20 cellular contexts compared by ENCODE assay signal in genomic region chr1:182394055-182394775, GRCh38. TPM values are rescaled to one million over a fixed set of nuclear protein-coding genes. Genes with fewer than 3 reads are reported as not detected.
DNase-seq lines count a peak whose midpoint lies in the region; ATAC-seq, FAIRE-seq and TF ChIP-seq lines count a peak whose summit lies in the region.
"Had no signal": no experiment of that assay in that cellular context is flagged by ENCODE, and none has a peak within 500 bp of the region (broad histone marks: within the 10 kb centered on the region; RNA-seq: fewer than 3 reads in every experiment).

No MANE protein-coding gene starts in this region.

- TF ChIP-seq EP300 in HepG2 (IDR thresholded peaks at IDR 0.05; ENCODE audit: low read depth in 2 of 2, low read length in 2 of 2), result no peak
- TF ChIP-seq EP300 in HepG2 (CRISPR knock-in tag; IDR thresholded peaks at IDR 0.05; ENCODE audit: borderline replicate concordance), result no peak

- H3K9me3 ChIP-seq in liver (ENCODE audit: control insufficient read depth in 4 of 4, low read length in 3 of 4), result no peaks in the 10 kb centered on the region
- no peaks in the 10 kb centered on the region for H3K9me3 ChIP-seq in HepG2 (ENCODE audit: low read length)
- H3K9me3 ChIP-seq in adipocyte (ENCODE audit: control insufficient read depth, low read length), result no peaks in the 10 kb centered on the region

- in situ Hi-C loops in HepG2 (cut with HindIII; ENCODE audit: extremely low pct_ligation_motif_present, low pct_unique_long_range_greater_than_20kb), result loop anchor here (5.0 kb wide), 1 partner anchor 92 kb away; no protein-coding TSS in a partner anchor

- WGBS in liver, result 81% methylated on average over 5 of the region's 5 CpGs
- 90% methylated on average over 5 of the region's 5 CpGs for WGBS in HepG2 (ENCODE audit: low lambda C conversion rate)

- no peak overlapping the region for H3K4me2 ChIP-seq in HepG2 (ENCODE audit: low read depth, low read length)

- TF ChIP-seq CTCF in liver (IDR thresholded peaks at IDR 0.05; ENCODE audit: low read depth, low read length, missing input control), result no peak
- no peak for TF ChIP-seq CTCF in HepG2 (CRISPR knock-in tag; IDR thresholded peaks at IDR 0.05)
- no peak for TF ChIP-seq CTCF in neural crest cell (conservative IDR thresholded peaks at IDR 0.05)

- H3K4me1 ChIP-seq in liver (ENCODE audit: control insufficient read depth in 4 of 4, insufficient read depth in 4 of 4, low read length in 3 of 4) (peaks cover 0 to 19% (median 9%) of the 10 kb centered on the region in 4 donors), HepG2 (ENCODE audit: insufficient read depth, low read length) (peaks cover 44% of the 10 kb centered on the region), adipocyte (ENCODE audit: control insufficient read depth, insufficient read depth, low read length) (peaks cover 39% of the 10 kb centered on the region)

- no peak overlapping the region for H3K4me3 ChIP-seq in liver (ENCODE audit: low read depth in 1 of 3, low read length in 3 of 3)
- H3K4me3 ChIP-seq in HepG2 (replicated peaks in 1 of 3; ENCODE audit: insufficient read depth in 1 of 3, low read depth in 2 of 3, low read length in 3 of 3), result no peak overlapping the region
- peak overlapping the region; percentile 32 for H3K4me3 ChIP-seq in adipocyte (ENCODE audit: low read length)
- H3K4me3 ChIP-seq: cardiac muscle cell, skin epidermis had no signal

- POLR2A ChIA-PET in HepG2 (lab: Yijun Ruan, JAX), result interaction anchor here (1.1 to 2.8 kb wide), 2 partner anchors 104 to 309 kb away, joined by 3 to 118 read pairs; no protein-coding TSS in a partner anchor

- peak overlapping the region; percentile 76 for H3K27ac Mint-ChIP-seq in neural crest cell (ENCODE audit: unreplicated experiment)
- no peak overlapping the region for H3K27ac Mint-ChIP-seq in activated T-helper 1 cell treated with anti-CD3 and anti-CD28 coated beads, Interleukin-12 subunit alpha, Interleukin-12 subunit beta, Interleukin-2, Interleukin-4 antibody, amounts not matched to agents 30 ng/mL and 10 ng/mL and 1 ng/mL, durations not matched to agents 14 hours and 24 hours and 36 hours
- H3K27ac Mint-ChIP-seq: activated CD8-positive, alpha-beta T cell treated with anti-CD3 and anti-CD28 coated beads, Interleukin-2, amount 10 ng/mL, durations not matched to agents 7 days and 5 days; natural killer cell treated with Interleukin-12 subunit alpha and Interleukin-12 subunit beta and Interleukin-15 and Interleukin-18, amount 100 ng/mL, for 72 hours had no signal

- H3K27me3 ChIP-seq in liver (ENCODE audit: control insufficient read depth in 4 of 4, insufficient read depth in 4 of 4, low read length in 3 of 4) (no peaks in the 10 kb centered on the region), HepG2 (ENCODE audit: control insufficient read depth in 1 of 2, insufficient read depth in 2 of 2, low read length in 2 of 2) (no peaks in the 10 kb centered on the region; a peak in 1 of 5 replicates), adipocyte (replicated peaks; ENCODE audit: control insufficient read depth, insufficient read depth, low read length) (no peaks in the 10 kb centered on the region)

- no peak overlapping the region for H3K9ac ChIP-seq in liver (ENCODE audit: low read depth in 1 of 2, low read length in 2 of 2)
- H3K9ac ChIP-seq in HepG2 (ENCODE audit: insufficient read depth, low read depth, low read length), result no peak overlapping the region
- H3K9ac ChIP-seq in adipocyte (ENCODE audit: low read length), result peak overlapping the region; percentile 64

- no peak for FAIRE-seq in HepG2 (lab: Jason Lieb, UNC)
- FAIRE-seq: TTC549 had no signal

- CTCF ChIA-PET in HepG2 (lab: Yijun Ruan, JAX; ENCODE audit: low intra/inter-chr PET ratio, low total read pairs), result interaction anchor here (3.3 kb wide), 1 partner anchor 251 kb away, joined by 70 read pairs; no protein-coding TSS in a partner anchor

- BruUV-seq in HepG2 (replicated peaks; lab: Mats Ljungman, UMichigan), result no TSS peak

- H3K79me2 ChIP-seq in HepG2 (ENCODE audit: insufficient read depth, low read length), result peaks cover 34% of the 10 kb centered on the region

- intact Hi-C loops in HepG2 (cut with micrococcal nuclease; ENCODE audit: unreplicated experiment), result no loop called here
- intact Hi-C loops in activated T-helper 1 cell treated with anti-CD3 and anti-CD28 coated beads, Interleukin-12 subunit alpha, Interleukin-12 subunit beta, Interleukin-2, Interleukin-4 antibody, amounts not matched to agents 30 ng/mL and 10 ng/mL and 1 ng/mL, durations not matched to agents 14 hours and 24 hours and 36 hours (cut with micrococcal nuclease), result loop anchor here (2.0 kb wide), 1 partner anchor 205 kb away; no protein-coding TSS in a partner anchor

- TF ChIP-seq POLR2A in HepG2 (IDR thresholded peaks at IDR 0.05; ENCODE audit: insufficient read depth in 1 of 2, low read depth in 2 of 2, low read length in 2 of 2), result no peak

- no peaks in the 10 kb centered on the region for H3K9me3 Mint-ChIP-seq in neural crest cell
- H3K9me3 Mint-ChIP-seq in activated T-helper 1 cell treated with anti-CD3 and anti-CD28 coated beads, Interleukin-12 subunit alpha, Interleukin-12 subunit beta, Interleukin-2, Interleukin-4 antibody, amounts not matched to agents 30 ng/mL and 10 ng/mL and 1 ng/mL, durations not matched to agents 14 hours and 24 hours and 36 hours, result no peaks in the 10 kb centered on the region
- H3K9me3 Mint-ChIP-seq: natural killer cell treated with Interleukin-12 subunit alpha and Interleukin-12 subunit beta and Interleukin-15 and Interleukin-18, amount 100 ng/mL, for 72 hours had no signal

- ATAC-seq in HepG2, result no peak
- no peak for ATAC-seq in GM21360 (IDR thresholded peaks at IDR 0.05; ENCODE audit: unreplicated experiment)
- ATAC-seq in SK-N-SH treated with all-trans-retinoic acid at 6 μM for 48 hours, result no peak
- ATAC-seq: activated CD8-positive, alpha-beta T cell treated with anti-CD3 and anti-CD28 coated beads, Interleukin-2, amount 10 ng/mL, durations not matched to agents 7 days and 5 days; natural killer cell treated with Interleukin-12 subunit alpha and Interleukin-12 subunit beta and Interleukin-15 and Interleukin-18, amount 100 ng/mL, for 72 hours had no signal

- peaks cover 46% of the 10 kb centered on the region for H3K4me1 Mint-ChIP-seq in neural crest cell
- peaks cover 30% of the 10 kb centered on the region for H3K4me1 Mint-ChIP-seq in activated T-helper 1 cell treated with anti-CD3 and anti-CD28 coated beads, Interleukin-12 subunit alpha, Interleukin-12 subunit beta, Interleukin-2, Interleukin-4 antibody, amounts not matched to agents 30 ng/mL and 10 ng/mL and 1 ng/mL, durations not matched to agents 14 hours and 24 hours and 36 hours (ENCODE audit: low read depth)

- H3K27ac ChIP-seq in liver (ENCODE audit: low read depth in 1 of 2, low read length in 2 of 2) (peak overlapping the region; percentile 26 to 48), HepG2 (ENCODE audit: extremely low read length, insufficient read depth, low read length) (no peak overlapping the region)
- H3K27ac ChIP-seq: cardiac muscle cell, RWPE1 had no signal

- no peak overlapping the region for H2AFZ ChIP-seq in HepG2 (ENCODE audit: low read length)

- DNase-seq in HepG2 (ENCODE audit: low spot score), result no peak
- no peak for DNase-seq in adipocyte (ENCODE audit: low read depth)
- no peak for DNase-seq in neural crest cell (ENCODE audit: low read depth, low spot score)
- DNase-seq in activated T-helper 1 cell treated with anti-CD3 and anti-CD28 coated beads, Interleukin-12 subunit alpha, Interleukin-12 subunit beta, Interleukin-2, Interleukin-4 antibody, amounts not matched to agents 30 ng/mL and 10 ng/mL and 1 ng/mL, durations not matched to agents 14 hours and 24 hours and 36 hours (ENCODE audit: low spot score), result no peak
- DNase-seq in SK-N-DZ (ENCODE audit: low spot score), result no peak
- DNase-seq: activated CD8-positive, alpha-beta T cell treated with anti-CD3 and anti-CD28 coated beads, Interleukin-2, amount 10 ng/mL, durations not matched to agents 7 days and 5 days; activated naive CD4-positive, alpha-beta T cell treated with Interleukin-2 at 50 U/mL for 16 hours; DMS 273 treated with DMSO at 0.1 percent for 48 hours; kidney glomerular epithelial cell; NCI-H510A had no signal

- no peak for TF ChIP-seq RAD21 in liver (IDR thresholded peaks at IDR 0.05)
- TF ChIP-seq RAD21 in HepG2 (CRISPR knock-in tag; IDR thresholded peaks at IDR 0.05), result no peak

- H3K27me3 Mint-ChIP-seq in neural crest cell (ENCODE audit: low read depth), result peaks cover 6% of the 10 kb centered on the region
- H3K27me3 Mint-ChIP-seq in activated T-helper 1 cell treated with anti-CD3 and anti-CD28 coated beads, Interleukin-12 subunit alpha, Interleukin-12 subunit beta, Interleukin-2, Interleukin-4 antibody, amounts not matched to agents 30 ng/mL and 10 ng/mL and 1 ng/mL, durations not matched to agents 14 hours and 24 hours and 36 hours (ENCODE audit: insufficient read depth), result peaks cover 16% of the 10 kb centered on the region
- H3K27me3 Mint-ChIP-seq: natural killer cell treated with Interleukin-12 subunit alpha and Interleukin-12 subunit beta and Interleukin-15 and Interleukin-18, amount 100 ng/mL, for 72 hours had no signal

- H3K36me3 ChIP-seq in liver (ENCODE audit: control insufficient read depth in 4 of 4, insufficient read depth in 3 of 4, low read depth in 1 of 4, low read length in 3 of 4), result no peaks in the 10 kb centered on the region
- H3K36me3 ChIP-seq in HepG2 (replicated peaks in 1 of 2; ENCODE audit: control insufficient read depth in 1 of 2, insufficient read depth in 2 of 2, low read length in 2 of 2), result no peaks in the 10 kb centered on the region; a peak in 1 of 5 replicates
- H3K36me3 ChIP-seq in adipocyte (ENCODE audit: control insufficient read depth, insufficient read depth, low read length, severe bottlenecking), result peaks cover 2% of the 10 kb centered on the region
- H3K36me3 ChIP-seq: cardiac muscle cell had no signal

- H4K20me1 ChIP-seq in HepG2 (ENCODE audit: insufficient read depth, low read length), result peaks cover 16% of the 10 kb centered on the region

- peak overlapping the region; percentile 62 for H3K4me3 Mint-ChIP-seq in neural crest cell
- H3K4me3 Mint-ChIP-seq in activated T-helper 1 cell treated with anti-CD3 and anti-CD28 coated beads, Interleukin-12 subunit alpha, Interleukin-12 subunit beta, Interleukin-2, Interleukin-4 antibody, amounts not matched to agents 30 ng/mL and 10 ng/mL and 1 ng/mL, durations not matched to agents 14 hours and 24 hours and 36 hours, result no peak overlapping the region
- H3K4me3 Mint-ChIP-seq: activated CD8-positive, alpha-beta T cell treated with anti-CD3 and anti-CD28 coated beads, Interleukin-2, amount 10 ng/mL, durations not matched to agents 7 days and 5 days had no signal

- H3K36me3 Mint-ChIP-seq in neural crest cell (ENCODE audit: low read depth), result peaks cover 9% of the 10 kb centered on the region
- H3K36me3 Mint-ChIP-seq in activated T-helper 1 cell treated with anti-CD3 and anti-CD28 coated beads, Interleukin-12 subunit alpha, Interleukin-12 subunit beta, Interleukin-2, Interleukin-4 antibody, amounts not matched to agents 30 ng/mL and 10 ng/mL and 1 ng/mL, durations not matched to agents 14 hours and 24 hours and 36 hours (ENCODE audit: low read depth), result peaks cover 14% of the 10 kb centered on the region
- H3K36me3 Mint-ChIP-seq: natural killer cell treated with Interleukin-12 subunit alpha and Interleukin-12 subunit beta and Interleukin-15 and Interleukin-18, amount 100 ng/mL, for 72 hours had no signal

RNA-seq across cellular contexts. Expression of gene GLUL, which starts 2.6 kb away (rescaled TPM):
- total RNA-seq in liver (1,000 to 10,000 TPM in 1 of 2 donors, 100 to 1,000 TPM in 1; 830 to 1,177 TPM), HepG2 (2016; rRNA removed; fragmentation: Illumina TruSeq; extraction: Trizol) (827 and 909 TPM in 2 replicates), neural crest cell (522 and 529 TPM in 2 replicates)
- polyA plus RNA-seq in liver (100 to 1,000 TPM; 306 to 616 TPM), HepG2 (2011; rRNA removed) (423 and 501 TPM in 2 replicates)
- total RNA-seq in HepG2 (2016; cell fraction: cytosol; rRNA removed; fragmentation: Illumina TruSeq; extraction: Trizol; ENCODE audit: low read depth), result 302 and 314 TPM in 2 replicates
- total RNA-seq in HepG2 (2016; cell fraction: insoluble cytoplasmic fraction; rRNA removed; fragmentation: Illumina TruSeq; extraction: Trizol), result 827 and 907 TPM in 2 replicates
- total RNA-seq in HepG2 (2016; cell fraction: membrane; rRNA removed; fragmentation: Illumina TruSeq; extraction: Trizol), result 525 and 530 TPM in 2 replicates
- total RNA-seq in HepG2 (2016; cell fraction: nucleus; rRNA removed; fragmentation: Illumina TruSeq; extraction: Trizol), result 383 and 412 TPM in 2 replicates
- polyA plus RNA-seq in HepG2 (2011; cell fraction: cytosol; rRNA removed), result 374 and 406 TPM in 2 replicates
- polyA plus RNA-seq in HepG2 (2011; cell fraction: nucleus; rRNA removed), result 417 and 464 TPM in 2 replicates
- polyA plus RNA-seq in HepG2 (2012), result 601 and 740 TPM in 2 replicates
- polyA plus RNA-seq in HepG2 (2016; cell fraction: cytosol; fragmentation: Illumina TruSeq; extraction: Trizol; ENCODE audit: low read depth), result 207 and 236 TPM in 2 replicates
- 748 and 770 TPM in 2 replicates for polyA plus RNA-seq in HepG2 (2016; cell fraction: insoluble cytoplasmic fraction; fragmentation: Illumina TruSeq; extraction: Trizol; ENCODE audit: low read depth)
- 234 and 236 TPM in 2 replicates for polyA plus RNA-seq in HepG2 (2016; cell fraction: membrane; fragmentation: Illumina TruSeq; extraction: Trizol; ENCODE audit: low read depth)
- 513 and 558 TPM in 2 replicates for polyA plus RNA-seq in HepG2 (2016; cell fraction: nucleus; fragmentation: Illumina TruSeq; extraction: Trizol; ENCODE audit: insufficient read depth, low read depth)
- polyA minus RNA-seq in HepG2 (2011; rRNA and poly(A)+ RNA removed; ENCODE audit: low replicate concordance), result 21.3 and 447 TPM in 2 replicates
- polyA minus RNA-seq in HepG2 (2011; cell fraction: cytosol; rRNA and poly(A)+ RNA removed), result 472 and 515 TPM in 2 replicates
- 168 and 231 TPM in 2 replicates for polyA minus RNA-seq in HepG2 (2011; cell fraction: nucleus; rRNA and poly(A)+ RNA removed)
- 89.6 and 101 TPM in 2 replicates for total RNA-seq in activated T-helper 1 cell treated with anti-CD3 and anti-CD28 coated beads, Interleukin-12 subunit alpha, Interleukin-12 subunit beta, Interleukin-2, Interleukin-4 antibody, amounts not matched to agents 30 ng/mL and 10 ng/mL and 1 ng/mL, durations not matched to agents 14 hours and 24 hours and 36 hours
- 221 and 222 TPM in 2 replicates for polyA plus RNA-seq in SK-N-DZ (2014; cell fraction: cytosol; rRNA removed)
- 176 and 193 TPM in 2 replicates for polyA plus RNA-seq in SK-N-DZ (2014; cell fraction: nucleus; rRNA removed)

RNA-seq across cellular contexts. Expression of gene TEDDM1, which starts 6.3 kb away (rescaled TPM):
- total RNA-seq in liver (not detected), HepG2 (2016; rRNA removed; fragmentation: Illumina TruSeq; extraction: Trizol) (not detected in 2 replicates), neural crest cell (not detected in 2 replicates)
- polyA plus RNA-seq in liver (under 1 TPM in 1 of 2 donors, not detected in 1; 0.08 TPM), HepG2 (2011; rRNA removed) (not detected in 2 replicates)
- not detected in 2 replicates for total RNA-seq in HepG2 (2016; cell fraction: cytosol; rRNA removed; fragmentation: Illumina TruSeq; extraction: Trizol; ENCODE audit: low read depth)
- not detected in 2 replicates for total RNA-seq in HepG2 (2016; cell fraction: insoluble cytoplasmic fraction; rRNA removed; fragmentation: Illumina TruSeq; extraction: Trizol)
- not detected in 2 replicates for total RNA-seq in HepG2 (2016; cell fraction: membrane; rRNA removed; fragmentation: Illumina TruSeq; extraction: Trizol)
- not detected in 2 replicates for total RNA-seq in HepG2 (2016; cell fraction: nucleus; rRNA removed; fragmentation: Illumina TruSeq; extraction: Trizol)
- polyA plus RNA-seq in HepG2 (2011; cell fraction: cytosol; rRNA removed), result not detected in 2 replicates
- not detected in 2 replicates for polyA plus RNA-seq in HepG2 (2011; cell fraction: nucleus; rRNA removed)
- not detected in 2 replicates for polyA plus RNA-seq in HepG2 (2012)
- not detected in 2 replicates for polyA plus RNA-seq in HepG2 (2016; cell fraction: cytosol; fragmentation: Illumina TruSeq; extraction: Trizol; ENCODE audit: low read depth)
- not detected in 2 replicates for polyA plus RNA-seq in HepG2 (2016; cell fraction: insoluble cytoplasmic fraction; fragmentation: Illumina TruSeq; extraction: Trizol; ENCODE audit: low read depth)
- not detected in 2 replicates for polyA plus RNA-seq in HepG2 (2016; cell fraction: membrane; fragmentation: Illumina TruSeq; extraction: Trizol; ENCODE audit: low read depth)
- not detected in 2 replicates for polyA plus RNA-seq in HepG2 (2016; cell fraction: nucleus; fragmentation: Illumina TruSeq; extraction: Trizol; ENCODE audit: insufficient read depth, low read depth)
- polyA minus RNA-seq in HepG2 (2011; rRNA and poly(A)+ RNA removed; ENCODE audit: low replicate concordance), result not detected in 2 replicates
- polyA minus RNA-seq in HepG2 (2011; cell fraction: cytosol; rRNA and poly(A)+ RNA removed), result not detected in 2 replicates
- polyA minus RNA-seq in HepG2 (2011; cell fraction: nucleus; rRNA and poly(A)+ RNA removed), result not detected in 2 replicates
- total RNA-seq in activated T-helper 1 cell treated with anti-CD3 and anti-CD28 coated beads, Interleukin-12 subunit alpha, Interleukin-12 subunit beta, Interleukin-2, Interleukin-4 antibody, amounts not matched to agents 30 ng/mL and 10 ng/mL and 1 ng/mL, durations not matched to agents 14 hours and 24 hours and 36 hours, result not detected in 2 replicates
- not detected in 2 replicates for polyA plus RNA-seq in SK-N-DZ (2014; cell fraction: cytosol; rRNA removed)
- polyA plus RNA-seq in SK-N-DZ (2014; cell fraction: nucleus; rRNA removed), result not detected in 2 replicates
- total RNA-seq: activated CD8-positive, alpha-beta T cell treated with anti-CD3 and anti-CD28 coated beads, Interleukin-2, amount 10 ng/mL, durations not matched to agents 7 days and 5 days; cardiac muscle cell; HT1080; natural killer cell treated with Interleukin-12 subunit alpha and Interleukin-12 subunit beta and Interleukin-15 and Interleukin-18, amount 100 ng/mL, for 72 hours; temporal lobe had no signal
- polyA plus RNA-seq: cardiac muscle cell had no signal

RNA-seq across cellular contexts. Expression of gene RGSL1, which starts 55.7 kb away (rescaled TPM):
- under 1 TPM in 1 of 2 donors, not detected in 1; 0.50 TPM for total RNA-seq in liver
- under 1 TPM; 0.07 to 0.31 TPM for polyA plus RNA-seq in liver
- total RNA-seq in HepG2 (2016; rRNA removed; fragmentation: Illumina TruSeq; extraction: Trizol), result not detected in 2 replicates
- not detected in 2 replicates for total RNA-seq in HepG2 (2016; cell fraction: cytosol; rRNA removed; fragmentation: Illumina TruSeq; extraction: Trizol; ENCODE audit: low read depth)
- not detected in 2 replicates for total RNA-seq in HepG2 (2016; cell fraction: insoluble cytoplasmic fraction; rRNA removed; fragmentation: Illumina TruSeq; extraction: Trizol)
- not detected in 2 replicates for total RNA-seq in HepG2 (2016; cell fraction: membrane; rRNA removed; fragmentation: Illumina TruSeq; extraction: Trizol)
- not detected in 2 replicates for total RNA-seq in HepG2 (2016; cell fraction: nucleus; rRNA removed; fragmentation: Illumina TruSeq; extraction: Trizol)
- polyA plus RNA-seq in HepG2 (2011; rRNA removed), result not detected in 2 replicates
- polyA plus RNA-seq in HepG2 (2011; cell fraction: cytosol; rRNA removed), result 0.03 TPM in 1 of 2 replicates, not detected in the other
- polyA plus RNA-seq in HepG2 (2011; cell fraction: nucleus; rRNA removed), result not detected in 2 replicates
- polyA plus RNA-seq in HepG2 (2012), result not detected in 2 replicates
- not detected in 2 replicates for polyA plus RNA-seq in HepG2 (2016; cell fraction: cytosol; fragmentation: Illumina TruSeq; extraction: Trizol; ENCODE audit: low read depth)
- not detected in 2 replicates for polyA plus RNA-seq in HepG2 (2016; cell fraction: insoluble cytoplasmic fraction; fragmentation: Illumina TruSeq; extraction: Trizol; ENCODE audit: low read depth)
- not detected in 2 replicates for polyA plus RNA-seq in HepG2 (2016; cell fraction: membrane; fragmentation: Illumina TruSeq; extraction: Trizol; ENCODE audit: low read depth)
- not detected in 2 replicates for polyA plus RNA-seq in HepG2 (2016; cell fraction: nucleus; fragmentation: Illumina TruSeq; extraction: Trizol; ENCODE audit: insufficient read depth, low read depth)
- polyA minus RNA-seq in HepG2 (2011; rRNA and poly(A)+ RNA removed; ENCODE audit: low replicate concordance), result not detected in 2 replicates
- polyA minus RNA-seq in HepG2 (2011; cell fraction: cytosol; rRNA and poly(A)+ RNA removed), result not detected in 2 replicates
- polyA minus RNA-seq in HepG2 (2011; cell fraction: nucleus; rRNA and poly(A)+ RNA removed), result not detected in 2 replicates
- not detected in 2 replicates for total RNA-seq in neural crest cell
- not detected in 2 replicates for total RNA-seq in activated T-helper 1 cell treated with anti-CD3 and anti-CD28 coated beads, Interleukin-12 subunit alpha, Interleukin-12 subunit beta, Interleukin-2, Interleukin-4 antibody, amounts not matched to agents 30 ng/mL and 10 ng/mL and 1 ng/mL, durations not matched to agents 14 hours and 24 hours and 36 hours
- not detected in 2 replicates for polyA plus RNA-seq in SK-N-DZ (2014; cell fraction: cytosol; rRNA removed)
- polyA plus RNA-seq in SK-N-DZ (2014; cell fraction: nucleus; rRNA removed), result not detected in 2 replicates
- total RNA-seq: activated CD8-positive, alpha-beta T cell treated with anti-CD3 and anti-CD28 coated beads, Interleukin-2, amount 10 ng/mL, durations not matched to agents 7 days and 5 days; cardiac muscle cell; natural killer cell treated with Interleukin-12 subunit alpha and Interleukin-12 subunit beta and Interleukin-15 and Interleukin-18, amount 100 ng/mL, for 72 hours; temporal lobe had no signal
- polyA plus RNA-seq: cardiac muscle cell had no signal
